In genomic region chr16:67326472-67327309, GRCh38 we compare ENCODE assay signal across 8 cellular contexts. TPM values are rescaled to one million over a fixed set of nuclear protein-coding genes. Genes with fewer than 3 reads are reported as not detected.
DNase-seq lines count a peak whose midpoint lies in the region; ATAC-seq and TF ChIP-seq lines count a peak whose summit lies in the region.

Gene KCTD19, minus strand, starts transcription at chr16:67326741. Its CDS starts 34 bp downstream, at chr16:67326707.
Gene LRRC36, plus strand, starts transcription at chr16:67326815. Its CDS starts 48 bp downstream, at chr16:67326863.

- peak within 1 kb of the TSS; percentile 24 for H2AFZ ChIP-seq in H9 (ENCODE audit: low read length)

- H4K5ac ChIP-seq in H9 (ENCODE audit: insufficient read length, low read depth, low read length): no peak within 1 kb of the TSS

- DNase-seq in AG08396 (ENCODE audit: low spot score) (peak; percentile 76), H9 (peak; percentile 97), adrenal gland (peak; percentile 41 to 69 (median 56)), iPS DF 4.7 (ENCODE audit: extremely low read depth, low spot score) (peak; percentile 66), sciatic nerve (ENCODE audit: low spot score) (peak; percentile 77), pons (ENCODE audit: low spot score) (no peak)

- no peaks in the 10 kb centered on the region for H3K79me1 ChIP-seq in H9 (ENCODE audit: insufficient read depth, low read depth, low read length, poor library complexity, severe bottlenecking)

- no peak within 1 kb of the TSS for H2BK12ac ChIP-seq in H9 (ENCODE audit: insufficient read length, low read depth, low read length)

- no peak within 1 kb of the TSS for H3K27ac ChIP-seq in H9 (ENCODE audit: insufficient read length, low read depth, low read length)
- no peak within 1 kb of the TSS for H3K27ac ChIP-seq in adrenal gland

- H3K27me3 ChIP-seq in H9 (ENCODE audit: insufficient read depth, low read length) (peaks cover 3% of the 10 kb centered on the region), adrenal gland (no peaks in the 10 kb centered on the region)

- no peak within 1 kb of the TSS for H3K23ac ChIP-seq in H9 (ENCODE audit: insufficient read length, low read depth, low read length)

- 0 out of 7 replicates have a peak within 1 kb of the TSS, but pooled peaks of 1 of the 3 experiments have one; percentile 4 for H3K27ac Mint-ChIP-seq in H9

- no peak within 1 kb of the TSS for H3K56ac ChIP-seq in H9 (ENCODE audit: insufficient read length, low read depth, low read length)

- no peaks in the 10 kb centered on the region for H3K36me3 Mint-ChIP-seq in H9 (ENCODE audit: insufficient read depth in 1 of 3, low read depth in 3 of 3)

- no peak within 1 kb of the TSS for H3T11ph ChIP-seq in H9 (ENCODE audit: low read length)

- H2BK15ac ChIP-seq in H9 (ENCODE audit: low read depth, low read length): no peak within 1 kb of the TSS

- no peaks in the 10 kb centered on the region for H3K79me2 ChIP-seq in H9 (ENCODE audit: insufficient read depth, low read length)

- no peak within 1 kb of the TSS for H2BK5ac ChIP-seq in H9 (ENCODE audit: insufficient read length, low read length)

- H2BK120ac ChIP-seq in H9 (ENCODE audit: low read depth, low read length, poor library complexity, severe bottlenecking): no peak within 1 kb of the TSS

- H3K4me2 ChIP-seq in H9 (ENCODE audit: insufficient read depth, insufficient read length, low read length): peak within 1 kb of the TSS; percentile 80

- no peak within 1 kb of the TSS for H4K91ac ChIP-seq in H9 (ENCODE audit: insufficient read length, low read depth, low read length)

- H4K8ac ChIP-seq in H9 (replicated peaks; ENCODE audit: insufficient read length, low read depth, low read length): no peak within 1 kb of the TSS

- no peaks in the 10 kb centered on the region for H3K36me3 ChIP-seq in adrenal gland (replicated peaks in 1 of 2)

- peaks cover 6 to 7% of the 10 kb centered on the region in 2 experiments for H3K4me1 Mint-ChIP-seq in H9

- H3K23me2 ChIP-seq in H9 (ENCODE audit: insufficient read length, low read depth, low read length, poor library complexity, severe bottlenecking): peaks cover 3% of the 10 kb centered on the region

- H3K9me3 ChIP-seq in H9 (ENCODE audit: control insufficient read depth, low read depth, low read length): no peaks in the 10 kb centered on the region
- no peaks in the 10 kb centered on the region for H3K9me3 ChIP-seq in adrenal gland (replicated peaks in 1 of 3)

- no peak within 1 kb of the TSS for H3K18ac ChIP-seq in H9 (ENCODE audit: insufficient read length, low read depth, low read length)

- H2BK20ac ChIP-seq in H9 (ENCODE audit: low read depth, low read length, poor library complexity, severe bottlenecking): no peak within 1 kb of the TSS

- TF ChIP-seq CTCF in H9 (conservative IDR thresholded peaks at IDR 0.05): peak; percentile 79
- TF ChIP-seq CTCF in adrenal gland (IDR thresholded peaks at IDR 0.05): peak in 4 of 6 experiments; percentile 13 to 47 (median 36)

- H4K20me1 ChIP-seq in H9 (ENCODE audit: control insufficient read depth, insufficient read depth, insufficient read length): no peaks in the 10 kb centered on the region

- no peak within 1 kb of the TSS for H2AK5ac ChIP-seq in H9 (ENCODE audit: insufficient read length, low read length)

- intact Hi-C loops in adrenal gland (cut with DNase I): no loop called here
- intact Hi-C loops in sciatic nerve (cut with DNase I): no loop called here

- peaks cover 68% of the 10 kb centered on the region for H3K27me3 Mint-ChIP-seq in H9 (ENCODE audit: low read depth)

- no peaks in the 10 kb centered on the region; a peak in 1 of 5 replicates for H3K9me3 Mint-ChIP-seq in H9

- H3K4me1 ChIP-seq in H9 (ENCODE audit: insufficient read depth, low read length) (no peaks in the 10 kb centered on the region), adrenal gland (replicated peaks in 1 of 2) (peaks cover 8 to 9% of the 10 kb centered on the region in 2 donors)

- no peak within 1 kb of the TSS for H3K4ac ChIP-seq in H9 (ENCODE audit: low read depth, low read length)

- H3K4me3 Mint-ChIP-seq in H9: peak within 1 kb of the TSS; percentile 58 to 86

- H3K14ac ChIP-seq in H9 (ENCODE audit: insufficient read depth, low read length): no peak within 1 kb of the TSS

- no peak within 1 kb of the TSS for H3K9ac ChIP-seq in H9 (ENCODE audit: extremely low read depth, insufficient read length, low read length)

- ATAC-seq in SK-N-SH treated with all-trans-retinoic acid at 6 μM for 48 hours (peak; percentile 95), sciatic nerve (peak; percentile 81), HG02759 (IDR thresholded peaks at IDR 0.05; ENCODE audit: unreplicated experiment) (no peak)

- WGBS in H9 (ENCODE audit: extremely low coverage, insufficient read length, low lambda C conversion rate): no CpG with 5 or more reads among the region's 61 CpGs
- WGBS in adrenal gland, 4 donors: 6 to 18% (median 8%) methylated on average over 21 to 61 of the region's 61 CpGs

- no peak for TF ChIP-seq POLR2A in adrenal gland (IDR thresholded peaks at IDR 0.05)

- peak within 1 kb of the TSS in 2 of 4 donors; percentile 11 to 66 for H3K4me3 ChIP-seq in adrenal gland

TF ChIP-seq in SK-N-SH treated with all-trans-retinoic acid at 6 μM for 48 hours, 23 proteins besides CTCF, POLR2A, EP300 and RAD21:
- TF ChIP-seq TCF4 (CRISPR knock-in tag; IDR thresholded peaks at IDR 0.05; ENCODE audit: borderline replicate concordance): no peak
- TF ChIP-seq ZFP30 (CRISPR knock-in tag; IDR thresholded peaks at IDR 0.05): no peak
- TF ChIP-seq TSHZ2 (CRISPR knock-in tag; IDR thresholded peaks at IDR 0.05): no peak; the same call in 1 of the 2 replicates
- TF ChIP-seq CSRNP3 (CRISPR knock-in tag; IDR thresholded peaks at IDR 0.05): no peak
- no peak for TF ChIP-seq SNAI2 (CRISPR knock-in tag; IDR thresholded peaks at IDR 0.05)
- TF ChIP-seq ZFP3 (CRISPR knock-in tag; IDR thresholded peaks at IDR 0.05): no peak
TF ChIP-seq in SK-N-SH treated with all-trans-retinoic acid at 6 μM for 48 hours: peak in this region for 0.

RNA-seq across cellular contexts. Expression of gene KCTD19, which starts in this region (rescaled TPM):
- 0.13 TPM in 1 of 2 replicates, not detected in the other for total RNA-seq in H9 (2021)
- total RNA-seq in adrenal gland: under 1 TPM in 1 of 8 donors, not detected in 7; 0.04 TPM
- under 1 TPM; 0.07 to 0.80 (median 0.18) TPM for polyA plus RNA-seq in adrenal gland
- 0.53 TPM for total RNA-seq in sciatic nerve

RNA-seq across cellular contexts. Expression of gene LRRC36, which starts in this region (rescaled TPM):
- total RNA-seq in H9 (2021) (not detected in 2 replicates), adrenal gland (under 1 TPM in 3 of 8 donors, not detected in 5; 0.15 to 0.83 (median 0.21) TPM), sciatic nerve (1.5 TPM)
- 1 to 10 TPM in 1 of 3 donors, under 1 TPM in 2; 0.24 to 1.9 (median 0.61) TPM for polyA plus RNA-seq in adrenal gland

Comparison
In these comparisons a context has a peak if more than half of its experiments do, and no peak if none do; other contexts are left out.
1. Peak in DNase-seq and H3K4me2 ChIP-seq in H9; RNA of the genes that start here not detected or under 1 TPM.